1 cellular context compared by ENCODE assay signal in the genomic region with DNA sequence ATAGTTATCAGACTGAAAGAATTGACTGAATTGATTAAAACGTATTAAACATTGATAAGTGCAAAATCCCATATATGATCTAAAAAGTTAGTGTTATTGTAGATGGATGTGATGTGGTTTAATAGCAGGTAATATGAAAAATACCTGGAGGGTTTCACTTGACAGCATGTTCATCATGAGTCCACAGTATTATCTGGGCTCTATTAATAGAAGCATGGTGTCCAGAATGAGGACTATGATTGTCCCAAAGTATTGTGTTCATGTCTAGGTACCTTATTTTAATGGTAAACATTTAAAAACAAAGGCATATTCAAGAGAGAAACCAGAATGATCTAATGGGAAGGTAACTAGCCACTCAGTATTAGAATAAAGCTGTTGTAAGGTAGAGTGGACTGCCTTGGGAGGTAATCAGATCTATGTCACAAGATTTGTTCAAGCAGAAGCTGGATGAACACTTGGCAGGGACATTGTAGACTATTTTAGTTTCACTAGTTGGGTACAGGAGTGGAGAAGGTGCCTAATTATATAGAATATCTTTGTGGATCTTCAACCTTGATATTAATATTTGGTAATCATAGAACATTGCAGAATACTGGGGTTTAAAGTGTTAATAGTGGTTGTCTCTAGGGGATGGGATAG.
TF ChIP-seq lines count a peak whose summit lies in the region.

No MANE protein-coding gene starts in this region.

TF ChIP-seq in IMR-90, 13 proteins besides CTCF, POLR2A, EP300 and RAD21:
- TF ChIP-seq, protein P1, sequence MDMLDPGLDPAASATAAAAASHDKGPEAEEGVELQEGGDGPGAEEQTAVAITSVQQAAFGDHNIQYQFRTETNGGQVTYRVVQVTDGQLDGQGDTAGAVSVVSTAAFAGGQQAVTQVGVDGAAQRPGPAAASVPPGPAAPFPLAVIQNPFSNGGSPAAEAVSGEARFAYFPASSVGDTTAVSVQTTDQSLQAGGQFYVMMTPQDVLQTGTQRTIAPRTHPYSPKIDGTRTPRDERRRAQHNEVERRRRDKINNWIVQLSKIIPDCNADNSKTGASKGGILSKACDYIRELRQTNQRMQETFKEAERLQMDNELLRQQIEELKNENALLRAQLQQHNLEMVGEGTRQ (IDR thresholded peaks at IDR 0.05; ENCODE audit: low read depth, low read length) = no peak
- TF ChIP-seq MAZ (IDR thresholded peaks at IDR 0.05; ENCODE audit: borderline replicate concordance, low read depth, low read length) (no peak), BHLHE40 (IDR thresholded peaks at IDR 0.05; ENCODE audit: low read depth, low read length) (no peak), CEBPB (IDR thresholded peaks at IDR 0.05; ENCODE audit: low read depth, low read length) (no peak), NFE2L2 (IDR thresholded peaks at IDR 0.05; ENCODE audit: low read depth, low read length) (no peak), SMC3 (IDR thresholded peaks at IDR 0.05; ENCODE audit: low read depth, low read length) (no peak), RFX5 (IDR thresholded peaks at IDR 0.05; ENCODE audit: low read depth, low read length) (no peak), FOS (IDR thresholded peaks at IDR 0.05; ENCODE audit: low read depth, low read length) (no peak), CHD1 (IDR thresholded peaks at IDR 0.05; ENCODE audit: low read depth, low read length) (no peak), MAFK (IDR thresholded peaks at IDR 0.05; ENCODE audit: low read depth, low read length) (no peak), MXI1 (IDR thresholded peaks at IDR 0.05; ENCODE audit: borderline replicate concordance, low read depth, low read length) (no peak), RCOR1 (IDR thresholded peaks at IDR 0.05; ENCODE audit: insufficient replicate concordance, low read length) (no peak)
- TF ChIP-seq, protein P2, sequence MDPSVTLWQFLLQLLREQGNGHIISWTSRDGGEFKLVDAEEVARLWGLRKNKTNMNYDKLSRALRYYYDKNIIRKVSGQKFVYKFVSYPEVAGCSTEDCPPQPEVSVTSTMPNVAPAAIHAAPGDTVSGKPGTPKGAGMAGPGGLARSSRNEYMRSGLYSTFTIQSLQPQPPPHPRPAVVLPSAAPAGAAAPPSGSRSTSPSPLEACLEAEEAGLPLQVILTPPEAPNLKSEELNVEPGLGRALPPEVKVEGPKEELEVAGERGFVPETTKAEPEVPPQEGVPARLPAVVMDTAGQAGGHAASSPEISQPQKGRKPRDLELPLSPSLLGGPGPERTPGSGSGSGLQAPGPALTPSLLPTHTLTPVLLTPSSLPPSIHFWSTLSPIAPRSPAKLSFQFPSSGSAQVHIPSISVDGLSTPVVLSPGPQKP (IDR thresholded peaks at IDR 0.05; ENCODE audit: borderline replicate concordance, low read depth, low read length) = no peak
